ENCODE assay signal across 8 cellular contexts in genomic region chr17:68512967-68513474, GRCh38. TPM values are rescaled to one million over a fixed set of nuclear protein-coding genes. Genes with fewer than 3 reads are reported as not detected.
A peak's percentile ranks its signal among the peaks of the same experiment; 100 is the strongest.
DNase-seq lines count a peak whose midpoint lies in the region; ATAC-seq and TF ChIP-seq lines count a peak whose summit lies in the region.

No MANE protein-coding gene starts in this region.

- H3K36me3 Mint-ChIP-seq in activated T-helper 17 cell treated with anti-CD3 and anti-CD28 coated beads, Interleukin-2, amount 50 U/mL, for 72 hours (ENCODE audit: low read depth), result peaks cover 61% of the 10 kb centered on the region

- H3K9me3 ChIP-seq in left ventricle myocardium inferior (replicated peaks) (no peaks in the 10 kb centered on the region), psoas muscle (no peaks in the 10 kb centered on the region)

- peaks cover 29% of the 10 kb centered on the region for H3K36me3 ChIP-seq in left ventricle myocardium inferior
- peaks cover 2 to 43% of the 10 kb centered on the region in 2 donors for H3K36me3 ChIP-seq in psoas muscle (ENCODE audit: insufficient read depth in 1 of 2, low read depth in 1 of 2)

- H3K4me3 ChIP-seq in left ventricle myocardium inferior (peak overlapping the region; percentile 76), psoas muscle (peak overlapping the region; percentile 90)

- no peaks in the 10 kb centered on the region for H3K27me3 ChIP-seq in left ventricle myocardium inferior (ENCODE audit: low read depth)
- no peaks in the 10 kb centered on the region for H3K27me3 ChIP-seq in psoas muscle (ENCODE audit: insufficient read depth in 3 of 3, low read length in 2 of 3)

- no peak for TF ChIP-seq CTCF in left ventricle myocardium inferior (IDR thresholded peaks at IDR 0.05; ENCODE audit: borderline replicate concordance)
- TF ChIP-seq CTCF in psoas muscle (IDR thresholded peaks at IDR 0.05), result no peak
- TF ChIP-seq CTCF in GM20000 (IDR thresholded peaks at IDR 0.05; ENCODE audit: extremely low read depth, missing control alignments), result no peak

- intact Hi-C loops in left ventricle myocardium inferior (cut with micrococcal nuclease), result no loop called here
- intact Hi-C loops in psoas muscle (cut with DNase I), result loop anchor here (5.0 kb wide), 2 partner anchors 51 to 56 kb away; partner anchors contain the start of gene WIPI1 (in 1 of the 2)

- no peak for ATAC-seq in activated T-helper 17 cell treated with anti-CD3 and anti-CD28 coated beads, Interleukin-2, amount 50 U/mL, for 72 hours (replicated peaks)
- ATAC-seq in psoas muscle, result no peak
- no peak for ATAC-seq in HG03439 (IDR thresholded peaks at IDR 0.05; ENCODE audit: unreplicated experiment)

- H3K4me1 Mint-ChIP-seq in activated T-helper 17 cell treated with anti-CD3 and anti-CD28 coated beads, Interleukin-2, amount 50 U/mL, for 72 hours, result peaks cover 50% of the 10 kb centered on the region

- WGBS in psoas muscle, 3 donors, result 0 to 1% (median 1%) methylated on average over 20 of the region's 20 CpGs

- DNase-seq in ELF-1 (ENCODE audit: low read depth, low spot score), result peak; percentile 61
- peak; percentile 12 for DNase-seq in LoVo (ENCODE audit: low spot score)
- DNase-seq in left ventricle myocardium inferior, result no peak
- DNase-seq in psoas muscle, result peak in 1 of 2 donors; percentile 41
- no peak for DNase-seq in DMS153 treated with DMSO at 0.1 percent for 48 hours (lab: John Stamatoyannopoulos, UW; ENCODE audit: unreplicated experiment)
- DNase-seq in GM20000 (ENCODE audit: low spot score), result no peak

- H3K9me3 Mint-ChIP-seq in activated T-helper 17 cell treated with anti-CD3 and anti-CD28 coated beads, Interleukin-2, amount 50 U/mL, for 72 hours, result no peaks in the 10 kb centered on the region

- no peaks in the 10 kb centered on the region for H3K27me3 Mint-ChIP-seq in activated T-helper 17 cell treated with anti-CD3 and anti-CD28 coated beads, Interleukin-2, amount 50 U/mL, for 72 hours

- H3K4me3 Mint-ChIP-seq in activated T-helper 17 cell treated with anti-CD3 and anti-CD28 coated beads, Interleukin-2, amount 50 U/mL, for 72 hours, result peak overlapping the region; percentile 98

- H3K27ac ChIP-seq in left ventricle myocardium inferior (replicated peaks), result peak overlapping the region; percentile 97
- peak overlapping the region; percentile 98 for H3K27ac ChIP-seq in psoas muscle

- H3K27ac Mint-ChIP-seq in activated T-helper 17 cell treated with anti-CD3 and anti-CD28 coated beads, Interleukin-2, amount 50 U/mL, for 72 hours, result peak overlapping the region; percentile 99

- peaks cover 90% of the 10 kb centered on the region for H3K4me1 ChIP-seq in left ventricle myocardium inferior
- H3K4me1 ChIP-seq in psoas muscle, result peaks cover 33% of the 10 kb centered on the region

RNA-seq across cellular contexts. Expression of gene PRKAR1A, which starts 0.8 kb away (rescaled TPM):
- total RNA-seq in activated T-helper 17 cell treated with anti-CD3 and anti-CD28 coated beads, Interleukin-2, amount 50 U/mL, for 72 hours, result 100 to 1,000 TPM; 175 to 186 TPM
- total RNA-seq in left ventricle myocardium inferior (733 TPM), psoas muscle (1,000 to 10,000 TPM in 1 of 4 donors, 100 to 1,000 TPM in 3; 304 to 2,295 (median 488) TPM)
- 100 to 1,000 TPM; 145 to 386 (median 171) TPM for polyA plus RNA-seq in psoas muscle

RNA-seq across cellular contexts. Expression of gene WIPI1, which starts 55.7 kb away (rescaled TPM):
- total RNA-seq in activated T-helper 17 cell treated with anti-CD3 and anti-CD28 coated beads, Interleukin-2, amount 50 U/mL, for 72 hours, result 10 to 100 TPM in 1 of 2 donors, 1 to 10 TPM in 1; 8.6 to 25.6 TPM
- total RNA-seq in left ventricle myocardium inferior (89.9 TPM), psoas muscle (100 to 1,000 TPM in 2 of 4 donors, 10 to 100 TPM in 2; 80.3 to 197 (median 117) TPM)
- 100 to 1,000 TPM; 128 to 152 (median 136) TPM for polyA plus RNA-seq in psoas muscle

Comparison
In these comparisons a context has a peak if more than half of its experiments do, and no peak if none do; other contexts are left out.
1. DNase-seq: peak in ELF-1 (single experiment) and LoVo (single experiment); none in left ventricle myocardium inferior (single experiment), DMS153 treated with DMSO at 0.1 percent for 48 hours (single experiment) and GM20000 (single experiment).